Comparison of ENCODE assay signal across 6 cellular contexts in genomic region chr11:40688369-40688768, GRCh38.
"Had no signal": no experiment of that assay in that cellular context is flagged by ENCODE, and none has a peak within 500 bp of the region (broad histone marks: within the 10 kb centered on the region; RNA-seq: fewer than 3 reads in every experiment).

No MANE protein-coding gene starts in this region.

- H3K27ac Mint-ChIP-seq: IgD-negative memory B cell had no signal

- H3K36me3 Mint-ChIP-seq: IgD-negative memory B cell had no signal

- H3K4me3 ChIP-seq: K562 had no signal

- ATAC-seq: K562 had no signal

- H3K4me1 Mint-ChIP-seq: IgD-negative memory B cell had no signal

- H3K4me3 Mint-ChIP-seq: IgD-negative memory B cell had no signal

- FAIRE-seq: HTR-8/SVneo, K562 had no signal

- H3K27me3 Mint-ChIP-seq: IgD-negative memory B cell had no signal

- H3K27ac ChIP-seq: HL-60 had no signal

- DNase-seq: IMR-90, KBM-7 had no signal
